ENCODE assay signal across 26 cellular contexts in genomic region chrX:69365349-69365748, GRCh38.
"Had no signal": no experiment of that assay in that cellular context is flagged by ENCODE, and none has a peak within 500 bp of the region (broad histone marks: within the 10 kb centered on the region; RNA-seq: fewer than 3 reads in every experiment).

No MANE protein-coding gene starts in this region.

- H3K9me3 ChIP-seq: gastrocnemius medialis, pancreas, thoracic aorta, tibial nerve, upper lobe of right lung, uterus had no signal

- H3K27me3 ChIP-seq: gastrocnemius medialis, tibial nerve, upper lobe of right lung, uterus had no signal

- H3K27ac ChIP-seq: epithelial cell of prostate, gastrocnemius medialis, pancreas, thoracic aorta, tibial nerve, upper lobe of right lung, uterus had no signal

- H3K4me3 Mint-ChIP-seq: dendritic cell treated with granulocyte-macrophage colony-stimulating factor and Interleukin-4, amounts not matched to agents 40 ng/mL and 50 ng/mL, for 4 days; endodermal cell; naive thymus-derived CD4-positive, alpha-beta T cell; nephron; stimulated activated naive B cell treated with anti-CD40 and anti-IgM and Interleukin-4, amounts not matched to agents 10 μg/mL and 1 μg/mL and 100 μg/mL, for 72 hours; stimulated activated naive CD8-positive, alpha-beta T cell treated with anti-CD3 and anti-CD28 coated beads, Interleukin-15, Interleukin-2, amounts not matched to agents 100 ng/mL and 50 ng/mL, for 24 hours had no signal

- H3K9me3 Mint-ChIP-seq: dendritic cell treated with granulocyte-macrophage colony-stimulating factor and Interleukin-4, amounts not matched to agents 40 ng/mL and 50 ng/mL, for 4 days; stimulated activated naive B cell treated with anti-CD40 and anti-IgM and Interleukin-4, amounts not matched to agents 10 μg/mL and 1 μg/mL and 100 μg/mL, for 72 hours; stimulated activated naive CD8-positive, alpha-beta T cell treated with anti-CD3 and anti-CD28 coated beads, Interleukin-15, Interleukin-2, amounts not matched to agents 100 ng/mL and 50 ng/mL, for 24 hours had no signal

- H3K4me1 ChIP-seq: gastrocnemius medialis, pancreas, upper lobe of right lung, uterus had no signal

- H3K4me1 Mint-ChIP-seq: endodermal cell; naive thymus-derived CD4-positive, alpha-beta T cell had no signal

- H3K4me3 ChIP-seq: gastrocnemius medialis, pancreas, thoracic aorta, tibial nerve, upper lobe of right lung, uterus had no signal

- H3K27me3 Mint-ChIP-seq: dendritic cell treated with granulocyte-macrophage colony-stimulating factor and Interleukin-4, amounts not matched to agents 40 ng/mL and 50 ng/mL, for 4 days; naive thymus-derived CD4-positive, alpha-beta T cell; stimulated activated naive B cell treated with anti-CD40 and anti-IgM and Interleukin-4, amounts not matched to agents 10 μg/mL and 1 μg/mL and 100 μg/mL, for 72 hours; stimulated activated naive CD8-positive, alpha-beta T cell treated with anti-CD3 and anti-CD28 coated beads, Interleukin-15, Interleukin-2, amounts not matched to agents 100 ng/mL and 50 ng/mL, for 24 hours had no signal

- ATAC-seq: esophagus mucosa; gastrocnemius medialis; naive thymus-derived CD4-positive, alpha-beta T cell; pancreas; upper lobe of right lung had no signal

- H3K36me3 ChIP-seq: gastrocnemius medialis, pancreas, thoracic aorta, tibial nerve, upper lobe of right lung, uterus had no signal

- H3K36me3 Mint-ChIP-seq: naive thymus-derived CD4-positive, alpha-beta T cell; stimulated activated naive B cell treated with anti-CD40 and anti-IgM and Interleukin-4, amounts not matched to agents 10 μg/mL and 1 μg/mL and 100 μg/mL, for 72 hours had no signal

- DNase-seq: central memory CD4-positive, alpha-beta T cell; effector CD8-positive, alpha-beta T cell; endodermal cell; foreskin fibroblast; gastrocnemius medialis; head of caudate nucleus; hippocampal formation; kidney glomerular epithelial cell; mammary epithelial cell; mesendoderm; midbrain; naive thymus-derived CD4-positive, alpha-beta T cell; pancreas; small intestine; stimulated activated CD4-positive, alpha-beta T cell treated with anti-CD3 and anti-CD28 coated beads, Interleukin-15, amount 100 ng/mL, for 24 hours; stimulated activated CD4-positive, alpha-beta T cell treated with anti-CD3 and anti-CD28 coated beads, Interleukin-2, amount 100 ng/mL, for 48 hours; stimulated activated naive B cell treated with anti-CD40 and anti-IgM and Interleukin-4, amounts not matched to agents 10 μg/mL and 1 μg/mL and 100 μg/mL, for 72 hours; upper lobe of right lung; uterus had no signal

- H3K27ac Mint-ChIP-seq: dendritic cell treated with granulocyte-macrophage colony-stimulating factor and Interleukin-4, amounts not matched to agents 40 ng/mL and 50 ng/mL, for 4 days; endodermal cell; naive thymus-derived CD4-positive, alpha-beta T cell; stimulated activated naive CD8-positive, alpha-beta T cell treated with anti-CD3 and anti-CD28 coated beads, Interleukin-15, Interleukin-2, amounts not matched to agents 100 ng/mL and 50 ng/mL, for 24 hours had no signal
